ENCODE assay signal across 8 cellular contexts in the genomic region with DNA sequence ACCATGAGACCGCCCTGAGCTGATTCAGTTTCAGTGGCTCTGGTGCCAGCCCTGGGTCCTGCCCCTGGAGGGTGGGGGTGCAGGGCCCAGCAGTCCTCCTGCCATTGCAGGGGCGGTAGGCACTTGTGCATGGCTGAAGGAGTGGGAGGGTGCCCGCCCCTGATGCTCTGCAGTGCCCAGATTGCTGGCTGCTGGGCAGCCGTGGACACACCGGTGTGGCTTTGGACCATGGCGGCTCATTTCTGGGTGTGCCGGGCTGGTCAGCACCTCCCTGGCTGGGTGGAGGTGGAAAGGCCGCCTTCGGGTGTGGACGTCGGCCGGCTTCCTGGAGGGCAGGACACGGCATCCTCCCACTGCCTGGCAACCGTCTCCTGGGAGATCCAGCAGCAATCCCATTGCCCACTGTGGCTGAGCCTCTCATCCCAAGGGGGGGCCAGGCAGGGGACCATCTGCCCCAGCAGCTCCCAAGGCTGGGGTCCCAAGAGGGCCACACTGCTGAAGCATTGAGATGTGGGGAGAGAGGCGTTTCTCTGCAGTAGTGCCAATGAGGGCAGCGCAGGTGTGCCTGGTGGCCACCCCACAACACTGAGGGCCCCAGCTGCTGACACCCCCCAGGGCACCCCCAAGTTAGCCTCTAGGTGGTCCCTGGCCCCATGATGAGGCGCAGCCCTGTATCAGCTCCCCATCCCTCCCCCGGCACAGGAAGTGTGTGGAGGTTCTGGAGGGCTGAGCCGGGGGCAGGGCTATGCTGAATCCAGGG. TPM values are rescaled to one million over a fixed set of nuclear protein-coding genes. Genes with fewer than 3 reads are reported as not detected.
DNase-seq lines count a peak whose midpoint lies in the region; ATAC-seq and TF ChIP-seq lines count a peak whose summit lies in the region.
"Had no signal": no experiment of that assay in that cellular context is flagged by ENCODE, and none has a peak within 500 bp of the region (broad histone marks: within the 10 kb centered on the region; RNA-seq: fewer than 3 reads in every experiment).

No MANE protein-coding gene starts in this region.

- H3K4me2 ChIP-seq in neural progenitor cell, result no peak overlapping the region

- intact Hi-C loops in activated B cell treated with CpG ODN at 0.5 μM for 24 hours (cut with micrococcal nuclease) (no loop called here), head of caudate nucleus (cut with DNase I) (no loop called here)

- peaks cover 13% of the 10 kb centered on the region for H3F3A ChIP-seq in neural progenitor cell (ENCODE audit: low read depth)

- H3K9ac ChIP-seq in neural progenitor cell, result no peak overlapping the region

- peaks cover 16% of the 10 kb centered on the region for H3K4me1 ChIP-seq in neural progenitor cell

- peak overlapping the region; percentile 76 for H3K27ac Mint-ChIP-seq in activated B cell treated with CpG ODN at 0.5 μM for 24 hours
- H3K27ac Mint-ChIP-seq in neural progenitor cell, result peak overlapping the region; percentile 94

- peak overlapping the region; percentile 20 for H3K27ac ChIP-seq in neural progenitor cell

- no peaks in the 10 kb centered on the region for H3K9me3 ChIP-seq in neural progenitor cell (ENCODE audit: low read depth)

- H3K4me3 ChIP-seq in neural progenitor cell, result no peak overlapping the region
- H3K4me3 ChIP-seq: skin epidermis had no signal

- ATAC-seq in GM19023 (IDR thresholded peaks at IDR 0.05; ENCODE audit: unreplicated experiment) (peak; percentile 31), HG02642 (IDR thresholded peaks at IDR 0.05; ENCODE audit: poor library complexity, unreplicated experiment) (peak; percentile 34), activated B cell treated with CpG ODN at 0.5 μM for 24 hours (ENCODE audit: low read depth) (peak; percentile 14), HG02588 (IDR thresholded peaks at IDR 0.05; ENCODE audit: unreplicated experiment) (no peak)

- POLR2A ChIA-PET in activated B cell treated with CpG ODN at 0.5 μM for 24 hours (lab: Charles Lee), result interaction anchor here (0.6 to 1.8 kb wide), 9 partner anchors 12 to 223 kb away, joined by 3 to 22 read pairs (median 4); a partner anchor contains a TSS

- H3K27me3 ChIP-seq in neural progenitor cell, result no peaks in the 10 kb centered on the region

- peaks cover 4% of the 10 kb centered on the region for H3K36me3 Mint-ChIP-seq in activated B cell treated with CpG ODN at 0.5 μM for 24 hours (ENCODE audit: low read depth)
- H3K36me3 Mint-ChIP-seq in neural progenitor cell, result no peaks in the 10 kb centered on the region

- peaks cover 50% of the 10 kb centered on the region for H3K4me1 Mint-ChIP-seq in activated B cell treated with CpG ODN at 0.5 μM for 24 hours
- H3K4me1 Mint-ChIP-seq in neural progenitor cell, result peaks cover 32% of the 10 kb centered on the region

- H3K9me3 Mint-ChIP-seq in activated B cell treated with CpG ODN at 0.5 μM for 24 hours (no peaks in the 10 kb centered on the region), neural progenitor cell (no peaks in the 10 kb centered on the region)

- no peaks in the 10 kb centered on the region for H3K36me3 ChIP-seq in neural progenitor cell

- TF ChIP-seq CTCF in activated B cell treated with CpG ODN at 0.5 μM for 24 hours (IDR thresholded peaks at IDR 0.05) (no peak), neural progenitor cell (IDR thresholded peaks at IDR 0.05) (no peak)

- H3K79me2 ChIP-seq in neural progenitor cell (ENCODE audit: low read depth), result peaks cover 55% of the 10 kb centered on the region

- H4K20me1 ChIP-seq in neural progenitor cell (ENCODE audit: low read depth), result peaks cover 72% of the 10 kb centered on the region

- H3K27me3 Mint-ChIP-seq in activated B cell treated with CpG ODN at 0.5 μM for 24 hours, result no peaks in the 10 kb centered on the region
- H3K27me3 Mint-ChIP-seq in neural progenitor cell (ENCODE audit: insufficient read depth, low read depth), result no peaks in the 10 kb centered on the region

- CTCF ChIA-PET in activated B cell treated with CpG ODN at 0.5 μM for 24 hours (lab: Charles Lee), result interaction anchor here (1.6 to 2.0 kb wide), 2 partner anchors 36 to 65 kb away, joined by 7 to 13 read pairs; no protein-coding TSS in a partner anchor

- no peak overlapping the region for H2AFZ ChIP-seq in neural progenitor cell (replicated peaks)

- DNase-seq in activated B cell treated with CpG ODN at 0.5 μM for 24 hours (no peak), neural progenitor cell (ENCODE audit: low spot score) (no peak), head of caudate nucleus (no peak), NOMO-1 treated with DMSO at 0.1 percent for 48 hours (lab: John Stamatoyannopoulos, UW; ENCODE audit: unreplicated experiment) (no peak)

- H3K4me3 Mint-ChIP-seq in activated B cell treated with CpG ODN at 0.5 μM for 24 hours, result peak overlapping the region; percentile 79
- H3K4me3 Mint-ChIP-seq in neural progenitor cell, result peak overlapping the region; percentile 75

RNA-seq across cellular contexts. Expression of a gene that starts 12.9 kb away (rescaled TPM):
- total RNA-seq in activated B cell treated with CpG ODN at 0.5 μM for 24 hours (20.7 and 25.4 TPM in 2 replicates), neural progenitor cell (ENCODE audit: low replicate concordance) (13.2 and 60.0 TPM in 2 replicates)

RNA-seq across cellular contexts. Expression of a gene that starts 43.3 kb away (rescaled TPM):
- total RNA-seq in activated B cell treated with CpG ODN at 0.5 μM for 24 hours, result 5.9 and 8.3 TPM in 2 replicates
- total RNA-seq in neural progenitor cell (ENCODE audit: low replicate concordance), result 0.09 TPM in 1 of 2 replicates, not detected in the other
